ENCODE assay signal across 20 cellular contexts in genomic region chr6:112360498-112360897, GRCh38.
A peak's percentile ranks its signal among the peaks of the same experiment; 100 is the strongest.
DNase-seq lines count a peak whose midpoint lies in the region; ATAC-seq and TF ChIP-seq lines count a peak whose summit lies in the region.
"Had no signal": no experiment of that assay in that cellular context is flagged by ENCODE, and none has a peak within 500 bp of the region (broad histone marks: within the 10 kb centered on the region; RNA-seq: fewer than 3 reads in every experiment).

No MANE protein-coding gene starts in this region.

- CTCF ChIA-PET in HEK293 (lab: Yijun Ruan, JAX): interaction anchor here (0.6 to 1.3 kb wide), 4 partner anchors 11 to 309 kb away, joined by 3 to 8 read pairs (median 3); no protein-coding TSS in a partner anchor

- H4K20me1 ChIP-seq in BLaER1: no peaks in the 10 kb centered on the region

- no peaks in the 10 kb centered on the region for H3K36me3 ChIP-seq in BLaER1
- no peaks in the 10 kb centered on the region for H3K36me3 ChIP-seq in HEK293 (ENCODE audit: control insufficient read depth in 2 of 2, insufficient read depth in 1 of 2, low read length in 2 of 2)
- H3K36me3 ChIP-seq: Peyer's patch had no signal

- H3K9ac ChIP-seq in BLaER1: no peak overlapping the region; the same call in 1 of the 2 replicates
- H3K9ac ChIP-seq: parathyroid adenoma had no signal

- POLR2A ChIA-PET in HEK293 (lab: Yijun Ruan, JAX): no interaction called here

- no peak for ATAC-seq in GM19023 (IDR thresholded peaks at IDR 0.05; ENCODE audit: unreplicated experiment)
- ATAC-seq in GM19328 (IDR thresholded peaks at IDR 0.05; ENCODE audit: unreplicated experiment): no peak
- no peak for ATAC-seq in HG03442 (IDR thresholded peaks at IDR 0.05; ENCODE audit: unreplicated experiment)
- ATAC-seq: mucosa of descending colon had no signal

- no peak for TF ChIP-seq CTCF in HEK293 (tag by site-specific recombination; IDR thresholded peaks at IDR 0.05)

- H3K4me1 ChIP-seq in BLaER1: peaks cover 21% of the 10 kb centered on the region
- H3K4me1 ChIP-seq in HEK293 (ENCODE audit: control insufficient read depth, insufficient read depth, low read length): no peaks in the 10 kb centered on the region
- H3K4me1 ChIP-seq: parathyroid adenoma, Peyer's patch had no signal

- peak overlapping the region; percentile 56 for H3K4me2 ChIP-seq in BLaER1

- peaks cover under 1% of the 10 kb centered on the region; the same call in 1 of the 2 replicates for H3K9me3 ChIP-seq in BLaER1
- H3K9me3 ChIP-seq in HEK293 (ENCODE audit: control insufficient read depth, insufficient read depth, low read depth, low read length): no peaks in the 10 kb centered on the region
- H3K9me3 ChIP-seq: mucosa of descending colon, Peyer's patch had no signal

- DNase-seq in amniotic epithelial cell (ENCODE audit: low read depth) (peak; percentile 9), left kidney (ENCODE audit: low read depth, low spot score) (peak; percentile 74), CD1c-positive myeloid dendritic cell (ENCODE audit: extremely low spot score) (no peak)
- DNase-seq: activated CD4-positive, alpha-beta T cell treated with anti-CD3 and anti-CD28 coated beads for 4 hours; activated naive CD8-positive, alpha-beta T cell treated with anti-CD3 and anti-CD28 coated beads for 36 hours; caudate nucleus; DMS79; glutamatergic neuron; H9; mucosa of descending colon; NCI-H446; Peyer's patch; stimulated activated CD4-positive, alpha-beta T cell treated with anti-CD3 and anti-CD28 coated beads, Interleukin-12 subunit alpha, Interleukin-12 subunit beta, amount 100 ng/mL, for 4 hours; T-helper 1 cell had no signal

- no peaks in the 10 kb centered on the region for H3K27me3 ChIP-seq in BLaER1
- H3K27me3 ChIP-seq: Peyer's patch had no signal

- peak overlapping the region; percentile 62; the same call in 1 of the 2 replicates for H3K27ac ChIP-seq in BLaER1
- no peak overlapping the region for H3K27ac ChIP-seq in HEK293 (ENCODE audit: extremely low read depth, low read depth, low read length)
- H3K27ac ChIP-seq: parathyroid adenoma, Peyer's patch had no signal

- no peak overlapping the region for H3K4me3 ChIP-seq in BLaER1
- H3K4me3 ChIP-seq in HEK293 (ENCODE audit: low read depth, low read length): no peak overlapping the region
- H3K4me3 ChIP-seq: mucosa of descending colon, Peyer's patch had no signal

TF ChIP-seq in HEK293, 187 proteins besides CTCF, POLR2A, EP300 and RAD21:
- TF ChIP-seq OSR2 (tag by site-specific recombination; IDR thresholded peaks at IDR 0.05) (0 out of 2 replicates have a peak, but pooled peaks have one; percentile 28), ZNF768 (tag by site-specific recombination; IDR thresholded peaks at IDR 0.05) (no peak), ZFHX2 (tag by site-specific recombination; conservative IDR thresholded peaks at IDR 0.05) (peak; percentile 40; the same call in 1 of the 2 replicates), ZNF140 (tag by site-specific recombination; IDR thresholded peaks at IDR 0.05) (0 out of 2 replicates have a peak, but pooled peaks have one; percentile 6)
- TF ChIP-seq, protein P1, sequence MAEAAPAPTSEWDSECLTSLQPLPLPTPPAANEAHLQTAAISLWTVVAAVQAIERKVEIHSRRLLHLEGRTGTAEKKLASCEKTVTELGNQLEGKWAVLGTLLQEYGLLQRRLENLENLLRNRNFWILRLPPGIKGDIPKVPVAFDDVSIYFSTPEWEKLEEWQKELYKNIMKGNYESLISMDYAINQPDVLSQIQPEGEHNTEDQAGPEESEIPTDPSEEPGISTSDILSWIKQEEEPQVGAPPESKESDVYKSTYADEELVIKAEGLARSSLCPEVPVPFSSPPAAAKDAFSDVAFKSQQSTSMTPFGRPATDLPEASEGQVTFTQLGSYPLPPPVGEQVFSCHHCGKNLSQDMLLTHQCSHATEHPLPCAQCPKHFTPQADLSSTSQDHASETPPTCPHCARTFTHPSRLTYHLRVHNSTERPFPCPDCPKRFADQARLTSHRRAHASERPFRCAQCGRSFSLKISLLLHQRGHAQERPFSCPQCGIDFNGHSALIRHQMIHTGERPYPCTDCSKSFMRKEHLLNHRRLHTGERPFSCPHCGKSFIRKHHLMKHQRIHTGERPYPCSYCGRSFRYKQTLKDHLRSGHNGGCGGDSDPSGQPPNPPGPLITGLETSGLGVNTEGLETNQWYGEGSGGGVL (tag by site-specific recombination; IDR thresholded peaks at IDR 0.05): peak; percentile 34; the same call in 1 of the 2 replicates
